Comparison of ENCODE assay signal across 12 cellular contexts in genomic region chr6:3088853-3089445, GRCh38. TPM values are rescaled to one million over a fixed set of nuclear protein-coding genes. Genes with fewer than 3 reads are reported as not detected.
A peak's percentile ranks its signal among the peaks of the same experiment; 100 is the strongest.
DNase-seq lines count a peak whose midpoint lies in the region; ATAC-seq and TF ChIP-seq lines count a peak whose summit lies in the region.
"Had no signal": no experiment of that assay in that cellular context is flagged by ENCODE, and none has a peak within 500 bp of the region (broad histone marks: within the 10 kb centered on the region; RNA-seq: fewer than 3 reads in every experiment).

No MANE protein-coding gene starts in this region.

- peaks cover 4% of the 10 kb centered on the region for H3K4me1 Mint-ChIP-seq in activated T-helper 17 cell treated with anti-CD3 and anti-CD28 coated beads, Interleukin-2, amount 50 U/mL, for 72 hours

- intact Hi-C loops in left ventricle myocardium inferior (cut with micrococcal nuclease): no loop called here

- H3K4me3 Mint-ChIP-seq in activated T-helper 17 cell treated with anti-CD3 and anti-CD28 coated beads, Interleukin-2, amount 50 U/mL, for 72 hours: no peak overlapping the region

- H3K27me3 ChIP-seq in left ventricle myocardium inferior (ENCODE audit: low read depth) (no peaks in the 10 kb centered on the region), skeletal muscle tissue (ENCODE audit: control insufficient read depth in 3 of 3, insufficient read depth in 3 of 3, low read length in 3 of 3) (no peaks in the 10 kb centered on the region), H7 (ENCODE audit: control insufficient read depth, insufficient read depth, low read length) (no peaks in the 10 kb centered on the region), brain microvascular endothelial cell (replicated peaks) (no peaks in the 10 kb centered on the region)
- H3K27me3 ChIP-seq: testis had no signal

- H3K9me3 ChIP-seq in left ventricle myocardium inferior (replicated peaks): no peaks in the 10 kb centered on the region
- H3K9me3 ChIP-seq in skeletal muscle tissue (ENCODE audit: control insufficient read depth in 3 of 3, low read length in 3 of 3): no peaks in the 10 kb centered on the region
- H3K9me3 ChIP-seq: testis had no signal

- no peaks in the 10 kb centered on the region for H3K27me3 Mint-ChIP-seq in activated T-helper 17 cell treated with anti-CD3 and anti-CD28 coated beads, Interleukin-2, amount 50 U/mL, for 72 hours
- H3K27me3 Mint-ChIP-seq: progenitor cell of endocrine pancreas had no signal

- H3K4me1 ChIP-seq in left ventricle myocardium inferior: peaks cover 7% of the 10 kb centered on the region
- peaks cover 0 to 9% (median 0%) of the 10 kb centered on the region in 3 donors for H3K4me1 ChIP-seq in skeletal muscle tissue (ENCODE audit: control insufficient read depth in 3 of 3, insufficient read depth in 3 of 3, low read length in 3 of 3)
- H3K4me1 ChIP-seq: testis had no signal

- H3K27ac Mint-ChIP-seq in activated T-helper 17 cell treated with anti-CD3 and anti-CD28 coated beads, Interleukin-2, amount 50 U/mL, for 72 hours: peak overlapping the region; percentile 76
- H3K27ac Mint-ChIP-seq: progenitor cell of endocrine pancreas had no signal

- peak; percentile 13 for DNase-seq in NCI-H82 (lab: John Stamatoyannopoulos, UW)
- no peak for DNase-seq in NCI-H82 treated with DMSO at 0.1 percent for 48 hours (lab: John Stamatoyannopoulos, UW; ENCODE audit: unreplicated experiment)
- no peak for DNase-seq in left ventricle myocardium inferior
- no peak for DNase-seq in H7
- no peak for DNase-seq in brain microvascular endothelial cell
- DNase-seq: Calu3, testis had no signal

- H3K36me3 Mint-ChIP-seq in activated T-helper 17 cell treated with anti-CD3 and anti-CD28 coated beads, Interleukin-2, amount 50 U/mL, for 72 hours (ENCODE audit: low read depth): peaks cover 67% of the 10 kb centered on the region

- H3K4me3 ChIP-seq in left ventricle myocardium inferior (no peak overlapping the region), skeletal muscle tissue (ENCODE audit: low read length in 3 of 3) (peak overlapping the region in 1 of 3 donors; percentile 4), H7 (ENCODE audit: insufficient read depth, low read depth, low read length) (no peak overlapping the region), brain microvascular endothelial cell (ENCODE audit: low read depth, low read length) (no peak overlapping the region)
- H3K4me3 ChIP-seq: testis had no signal

- TF ChIP-seq CTCF in left ventricle myocardium inferior (IDR thresholded peaks at IDR 0.05; ENCODE audit: borderline replicate concordance): no peak
- TF ChIP-seq CTCF in brain microvascular endothelial cell (IDR thresholded peaks at IDR 0.05; ENCODE audit: low read depth, low read length, missing control alignments): no peak

- in situ Hi-C loops in brain microvascular endothelial cell (cut with HindIII; ENCODE audit: low pct_ligation_motif_present, low sequenced_read_pairs): no loop called here

- H3K36me3 ChIP-seq in left ventricle myocardium inferior (peaks cover 57% of the 10 kb centered on the region), skeletal muscle tissue (ENCODE audit: control insufficient read depth in 3 of 3, insufficient read depth in 3 of 3, low read length in 3 of 3) (peaks cover 14 to 44% (median 40%) of the 10 kb centered on the region in 3 donors), H7 (replicated peaks; ENCODE audit: control insufficient read depth, insufficient read depth, low read length) (peaks cover 33% of the 10 kb centered on the region), brain microvascular endothelial cell (replicated peaks) (peaks cover 18% of the 10 kb centered on the region)

- H3K9ac ChIP-seq in skeletal muscle tissue (ENCODE audit: low read depth in 1 of 3, low read length in 3 of 3): no peak overlapping the region

- H3K27ac ChIP-seq in left ventricle myocardium inferior (replicated peaks) (peak overlapping the region; percentile 64), skeletal muscle tissue (ENCODE audit: low read depth, low read length) (peak overlapping the region; percentile 28), brain microvascular endothelial cell (no peak overlapping the region)
- H3K27ac ChIP-seq: 22Rv1 had no signal

- no peaks in the 10 kb centered on the region for H3K9me3 Mint-ChIP-seq in activated T-helper 17 cell treated with anti-CD3 and anti-CD28 coated beads, Interleukin-2, amount 50 U/mL, for 72 hours

- no peak for ATAC-seq in activated T-helper 17 cell treated with anti-CD3 and anti-CD28 coated beads, Interleukin-2, amount 50 U/mL, for 72 hours (replicated peaks)
- ATAC-seq in HG03108 (IDR thresholded peaks at IDR 0.05; ENCODE audit: unreplicated experiment): no peak

RNA-seq across cellular contexts. Expression of gene RIPK1, which starts 20.7 kb away (rescaled TPM):
- 10 to 100 TPM; 17.5 to 18.2 TPM for total RNA-seq in activated T-helper 17 cell treated with anti-CD3 and anti-CD28 coated beads, Interleukin-2, amount 50 U/mL, for 72 hours
- total RNA-seq in left ventricle myocardium inferior: 6.2 TPM
- total RNA-seq in skeletal muscle tissue: 14.6 TPM
- 8.9 and 9.3 TPM in 2 replicates for total RNA-seq in H7 (2014; rRNA removed; shearing (Covaris generic))

RNA-seq across cellular contexts. Expression of gene BPHL, which starts 29.6 kb away (rescaled TPM):
- 1 to 10 TPM; 9.1 to 9.2 TPM for total RNA-seq in activated T-helper 17 cell treated with anti-CD3 and anti-CD28 coated beads, Interleukin-2, amount 50 U/mL, for 72 hours
- total RNA-seq in left ventricle myocardium inferior (15.5 TPM), skeletal muscle tissue (17.7 TPM)
- 30.7 and 38.1 TPM in 2 replicates for total RNA-seq in H7 (2014; rRNA removed; shearing (Covaris generic))
